Comparison of ENCODE assay signal across 31 cellular contexts in the genomic region with DNA sequence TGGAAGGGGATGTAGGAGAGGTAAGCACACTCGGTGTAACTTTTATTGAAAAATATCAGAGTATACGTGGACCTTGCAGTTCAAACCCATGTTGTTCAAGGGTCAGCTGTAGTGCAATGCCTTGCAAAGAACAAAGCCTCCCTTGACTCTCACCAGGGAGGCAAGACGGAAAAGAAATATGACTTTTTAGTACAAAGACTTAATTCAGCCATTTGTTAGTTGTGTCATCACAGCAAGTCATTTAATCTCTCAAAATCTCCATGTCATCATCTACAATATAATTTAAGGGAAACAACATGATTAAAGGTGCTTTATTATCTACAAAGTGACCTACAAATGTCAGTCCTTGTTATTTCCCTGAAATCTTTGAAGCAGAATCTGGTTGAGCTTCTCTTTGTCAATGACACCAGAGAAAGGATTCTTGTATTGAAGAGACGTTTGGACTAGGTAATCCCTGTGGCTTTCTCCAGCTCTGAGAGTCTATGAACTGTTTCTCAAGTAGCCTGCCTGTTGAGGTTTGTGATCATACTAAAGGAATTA.
"Had no signal": no experiment of that assay in that cellular context is flagged by ENCODE, and none has a peak within 500 bp of the region (broad histone marks: within the 10 kb centered on the region; RNA-seq: fewer than 3 reads in every experiment).

No MANE protein-coding gene starts in this region.

- DNase-seq: activated CD4-positive, alpha-beta memory T cell treated with anti-CD3 and anti-CD28 coated beads, Interleukin-2, amount 10 ng/mL, durations not matched to agents 7 days and 5 days; activated CD4-positive, alpha-beta T cell treated with anti-CD3 and anti-CD28 coated beads for 1 hour; activated CD4-positive, alpha-beta T cell treated with anti-CD3 and anti-CD28 coated beads for 4 hours; activated CD4-positive, alpha-beta T cell treated with anti-CD3 and anti-CD28 coated beads, Interleukin-2, amount 10 ng/mL, durations not matched to agents 7 days and 5 days; activated CD4-positive, alpha-beta T cell treated with anti-CD3 and anti-CD28 coated beads, Interleukin-2, amount 50 U/mL, for 4 hours; activated CD8-positive, alpha-beta memory T cell treated with anti-CD3 and anti-CD28 coated beads, Interleukin-2, amount 50 U/mL, for 48 hours; activated gamma-delta T cell; activated naive CD4-positive, alpha-beta T cell; activated naive CD4-positive, alpha-beta T cell treated with anti-CD3 and anti-CD28 coated beads, Interleukin-2, amount 10 ng/mL, durations not matched to agents 7 days and 5 days; activated naive CD8-positive, alpha-beta T cell treated with anti-CD3 and anti-CD28 coated beads, Interleukin-2, amount 10 ng/mL, durations not matched to agents 7 days and 5 days; activated T-cell treated with anti-CD3 and anti-CD28 coated beads for 4 hours; activated T-cell treated with anti-CD3 and anti-CD28 coated beads, Interleukin-2, amount 50 U/mL, for 24 hours; activated T-cell treated with anti-CD3 and anti-CD28 coated beads, Interleukin-2, amount 50 U/mL, for 72 hours; central memory CD4-positive, alpha-beta T cell; cortex of kidney; dermis blood vessel endothelial cell; effector CD4-positive, alpha-beta T cell; effector memory CD8-positive, alpha-beta T cell; erythroblast; foreskin keratinocyte; heart right ventricle; T-helper 2 cell had no signal

- H3K36me3 Mint-ChIP-seq: activated naive CD4-positive, alpha-beta T cell treated with anti-CD3 and anti-CD28 coated beads, Interleukin-2, amount 10 ng/mL, durations not matched to agents 7 days and 5 days; activated naive CD8-positive, alpha-beta T cell treated with anti-CD3 and anti-CD28 coated beads, Interleukin-2, amount 10 ng/mL, durations not matched to agents 7 days and 5 days; brain had no signal

- H3K27ac ChIP-seq: ascending aorta, breast epithelium, cardiac muscle cell, esophagus muscularis mucosa, foreskin keratinocyte, gastroesophageal sphincter, heart right ventricle, VCaP had no signal

- H3K27me3 ChIP-seq: ascending aorta, breast epithelium, cardiac muscle cell, esophagus muscularis mucosa, foreskin keratinocyte, gastroesophageal sphincter, heart right ventricle had no signal

- H3K9me3 ChIP-seq: ascending aorta had no signal

- H3K27me3 Mint-ChIP-seq: activated CD4-positive, alpha-beta T cell treated with anti-CD3 and anti-CD28 coated beads, Interleukin-2, amount 10 ng/mL, durations not matched to agents 7 days and 5 days; activated naive CD4-positive, alpha-beta T cell treated with anti-CD3 and anti-CD28 coated beads, Interleukin-2, amount 10 ng/mL, durations not matched to agents 7 days and 5 days; activated naive CD8-positive, alpha-beta T cell treated with anti-CD3 and anti-CD28 coated beads, Interleukin-2, amount 10 ng/mL, durations not matched to agents 7 days and 5 days; effector memory CD8-positive, alpha-beta T cell had no signal

- H3K27ac Mint-ChIP-seq: activated CD4-positive, alpha-beta memory T cell treated with anti-CD3 and anti-CD28 coated beads, Interleukin-2, amount 10 ng/mL, durations not matched to agents 7 days and 5 days; activated CD4-positive, alpha-beta T cell treated with anti-CD3 and anti-CD28 coated beads, Interleukin-2, amount 10 ng/mL, durations not matched to agents 7 days and 5 days; activated naive CD4-positive, alpha-beta T cell treated with anti-CD3 and anti-CD28 coated beads, Interleukin-2, amount 10 ng/mL, durations not matched to agents 7 days and 5 days; activated naive CD4-positive, alpha-beta T cell treated with anti-CD3 and anti-CD28 coated beads, Interleukin-2, amount 50 U/mL, for 72 hours; activated naive CD8-positive, alpha-beta T cell treated with anti-CD3 and anti-CD28 coated beads, Interleukin-2, amount 10 ng/mL, durations not matched to agents 7 days and 5 days; activated T-cell treated with anti-CD3 and anti-CD28 coated beads, Interleukin-2, amount 50 U/mL, for 24 hours; activated T-cell treated with anti-CD3 and anti-CD28 coated beads, Interleukin-2, amount 50 U/mL, for 72 hours; brain; effector memory CD8-positive, alpha-beta T cell; WTC11 had no signal

- H3K4me3 Mint-ChIP-seq: activated CD4-positive, alpha-beta memory T cell treated with anti-CD3 and anti-CD28 coated beads, Interleukin-2, amount 10 ng/mL, durations not matched to agents 7 days and 5 days; activated CD4-positive, alpha-beta T cell treated with anti-CD3 and anti-CD28 coated beads, Interleukin-2, amount 10 ng/mL, durations not matched to agents 7 days and 5 days; activated naive CD4-positive, alpha-beta T cell treated with anti-CD3 and anti-CD28 coated beads, Interleukin-2, amount 10 ng/mL, durations not matched to agents 7 days and 5 days; activated naive CD8-positive, alpha-beta T cell treated with anti-CD3 and anti-CD28 coated beads, Interleukin-2, amount 10 ng/mL, durations not matched to agents 7 days and 5 days; activated T-cell treated with anti-CD3 and anti-CD28 coated beads, Interleukin-2, amount 50 U/mL, for 24 hours; activated T-cell treated with anti-CD3 and anti-CD28 coated beads, Interleukin-2, amount 50 U/mL, for 72 hours; brain; effector memory CD8-positive, alpha-beta T cell; WTC11 had no signal

- H3K4me1 ChIP-seq: ascending aorta, breast epithelium, esophagus muscularis mucosa, foreskin keratinocyte, gastroesophageal sphincter, heart right ventricle had no signal

- H3K4me1 Mint-ChIP-seq: activated CD4-positive, alpha-beta memory T cell treated with anti-CD3 and anti-CD28 coated beads, Interleukin-2, amount 10 ng/mL, durations not matched to agents 7 days and 5 days; activated CD4-positive, alpha-beta T cell treated with anti-CD3 and anti-CD28 coated beads, Interleukin-2, amount 10 ng/mL, durations not matched to agents 7 days and 5 days; activated naive CD4-positive, alpha-beta T cell treated with anti-CD3 and anti-CD28 coated beads, Interleukin-2, amount 10 ng/mL, durations not matched to agents 7 days and 5 days; activated naive CD8-positive, alpha-beta T cell treated with anti-CD3 and anti-CD28 coated beads, Interleukin-2, amount 10 ng/mL, durations not matched to agents 7 days and 5 days; brain; WTC11 had no signal

- H3K9me3 Mint-ChIP-seq: activated CD4-positive, alpha-beta memory T cell treated with anti-CD3 and anti-CD28 coated beads, Interleukin-2, amount 10 ng/mL, durations not matched to agents 7 days and 5 days; activated CD4-positive, alpha-beta T cell treated with anti-CD3 and anti-CD28 coated beads, Interleukin-2, amount 10 ng/mL, durations not matched to agents 7 days and 5 days; activated naive CD4-positive, alpha-beta T cell treated with anti-CD3 and anti-CD28 coated beads, Interleukin-2, amount 10 ng/mL, durations not matched to agents 7 days and 5 days; activated naive CD8-positive, alpha-beta T cell treated with anti-CD3 and anti-CD28 coated beads, Interleukin-2, amount 10 ng/mL, durations not matched to agents 7 days and 5 days had no signal
